ENCODE assay signal across 35 cellular contexts in the genomic region with DNA sequence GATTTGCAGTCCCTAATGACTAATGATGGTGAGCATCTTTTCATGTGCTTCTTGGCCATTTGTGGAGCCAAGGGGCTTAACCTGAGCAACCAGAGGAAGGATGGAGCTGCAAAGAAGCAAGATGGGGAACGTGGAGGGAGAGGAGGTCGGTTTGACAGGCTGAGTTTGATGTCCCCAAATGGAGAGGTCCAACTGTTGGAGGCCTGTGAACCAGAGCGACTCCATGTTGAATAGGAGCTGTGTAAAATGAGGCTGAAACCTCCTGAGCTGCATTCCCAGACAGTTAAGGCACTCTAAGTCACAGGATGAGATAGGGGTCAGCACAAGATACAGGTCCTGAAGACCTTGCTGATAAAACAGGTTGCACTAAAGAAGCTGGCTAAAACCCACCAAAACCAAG. TPM values are rescaled to one million over a fixed set of nuclear protein-coding genes. Genes with fewer than 3 reads are reported as not detected.
DNase-seq lines count a peak whose midpoint lies in the region; ATAC-seq, FAIRE-seq and TF ChIP-seq lines count a peak whose summit lies in the region.
"Had no signal": no experiment of that assay in that cellular context is flagged by ENCODE, and none has a peak within 500 bp of the region (broad histone marks: within the 10 kb centered on the region; RNA-seq: fewer than 3 reads in every experiment).

No MANE protein-coding gene starts in this region.

- TF ChIP-seq RAD21 in K562 (CRISPR knock-in tag; conservative IDR thresholded peaks at IDR 0.05 in 1 of 2, IDR thresholded peaks at IDR 0.05 in 1 of 2), result no peak

- no peak overlapping the region for H2AFZ ChIP-seq in K562 (ENCODE audit: low read depth, low read length)

- H3K79me2 ChIP-seq in K562 (ENCODE audit: control insufficient read depth, insufficient read depth, low read length), result no peaks in the 10 kb centered on the region

- DNase-seq in GM12891 (ENCODE audit: insufficient read length, low spot score) (no peak), K562 (ENCODE audit: extremely low read depth in 1 of 4, low spot score in 3 of 4) (no peak), kidney (peak; percentile 8), spleen (peak; percentile 4), NCI-H446 (lab: John Stamatoyannopoulos, UW) (no peak), brain microvascular endothelial cell (no peak), kidney glomerular epithelial cell (lab: John Stamatoyannopoulos, UW) (no peak)
- DNase-seq: 8988T; ACHN; AML-193; BE2C; C1 segment of cervical spinal cord; Caco-2; Calu3; CD4-positive, alpha-beta memory T cell; CD4-positive, alpha-beta T cell; CD4-positive, CD25-positive, alpha-beta regulatory T cell; CD8-positive, alpha-beta memory T cell; CD8-positive, alpha-beta T cell; COR-L47; DMS 273 treated with DMSO at 0.1 percent for 48 hours; DMS153; DMS53; DMS79; DMS79 treated with DMSO at 0.1 percent for 48 hours; DND-41; EL had no signal

- CTCF ChIA-PET in K562 (lab: Yijun Ruan, JAX; ENCODE audit: low intra/inter-chr PET ratio), result no interaction called here

- TF ChIP-seq POLR2A in GM12891 (IDR thresholded peaks at IDR 0.05; ENCODE audit: low read depth, low read length), result no peak
- TF ChIP-seq POLR2A in K562 (conservative IDR thresholded peaks at IDR 0.05), result no peak
- no peak for TF ChIP-seq POLR2A in spleen (IDR thresholded peaks at IDR 0.05)

- H3K9me1 ChIP-seq in K562 (ENCODE audit: control insufficient read depth, insufficient read depth, low read length), result no peaks in the 10 kb centered on the region

- FAIRE-seq in GM12891 (lab: Jason Lieb, UNC) (peak; percentile 31), K562 (lab: Jason Lieb, UNC) (no peak), kidney (lab: Jason Lieb, UNC) (no peak)
- FAIRE-seq: A204.1, A549, D721Med had no signal

- POLR2A ChIA-PET in K562 (lab: Yijun Ruan, JAX), result no interaction called here

- TF ChIP-seq EP300 in K562 (IDR thresholded peaks at IDR 0.05; ENCODE audit: low read length), result no peak

- ATAC-seq in K562 (no peak), HG02571 (IDR thresholded peaks at IDR 0.05; ENCODE audit: unreplicated experiment) (no peak)
- ATAC-seq: A549; CD8-positive, alpha-beta T cell had no signal

- H3K27ac ChIP-seq in K562 (ENCODE audit: extremely low read depth, low read depth, low read length) (no peak overlapping the region), kidney (ENCODE audit: low read depth in 2 of 2, low read length in 2 of 2) (no peak overlapping the region), spleen (no peak overlapping the region), brain microvascular endothelial cell (no peak overlapping the region)
- H3K27ac ChIP-seq: 22Rv1, A549, BLaER1, C4-2B had no signal

- TF ChIP-seq CTCF in K562 (IDR thresholded peaks at IDR 0.05 in 2 of 3, conservative IDR thresholded peaks at IDR 0.05 in 1 of 3; ENCODE audit: insufficient read depth in 2 of 3, low read depth in 1 of 3, low read length in 3 of 3) (no peak), kidney (IDR thresholded peaks at IDR 0.05; ENCODE audit: borderline replicate concordance, extremely low read depth, insufficient read depth) (no peak), spleen (IDR thresholded peaks at IDR 0.05 in 8 of 11, conservative IDR thresholded peaks at IDR 0.05 in 3 of 11) (no peak), brain microvascular endothelial cell (IDR thresholded peaks at IDR 0.05; ENCODE audit: low read depth, low read length, missing control alignments) (no peak)

- H3K4me3 ChIP-seq in K562 (no peak overlapping the region), kidney (ENCODE audit: low read length in 2 of 2) (no peak overlapping the region), spleen (no peak overlapping the region), brain microvascular endothelial cell (ENCODE audit: low read depth, low read length) (no peak overlapping the region)
- H3K4me3 ChIP-seq: A549; BLaER1; BLaER1 treated with 17β-estradiol and CSF1 and Interleukin-3, amounts not matched to agents 10 nM and 100 nM had no signal

- no peaks in the 10 kb centered on the region for H3K9me3 ChIP-seq in K562 (replicated peaks; ENCODE audit: control insufficient read depth, insufficient read depth, low read depth, low read length)
- no peaks in the 10 kb centered on the region for H3K9me3 ChIP-seq in kidney (ENCODE audit: control insufficient read depth in 1 of 2, low read length in 2 of 2)
- no peaks in the 10 kb centered on the region for H3K9me3 ChIP-seq in spleen
- H3K9me3 ChIP-seq: A549, BE2C, Caco-2 had no signal

- no peak overlapping the region for H3K9ac ChIP-seq in K562 (ENCODE audit: insufficient read depth in 1 of 2, low read depth in 2 of 2, low read length in 2 of 2)
- H3K9ac ChIP-seq in kidney (ENCODE audit: low read length in 2 of 2), result no peak overlapping the region
- H3K9ac ChIP-seq: BLaER1; BLaER1 treated with 17β-estradiol and CSF1 and Interleukin-3, amounts not matched to agents 10 nM and 100 nM had no signal

- no TSS peak for BruUV-seq in K562 (replicated peaks; lab: Mats Ljungman, UMichigan)

- peaks cover 11 to 26% of the 10 kb centered on the region in 2 experiments; a peak in 4 of 5 replicates for H3K27me3 ChIP-seq in K562 (ENCODE audit: control insufficient read depth in 2 of 2, insufficient read depth in 2 of 2, low read length in 2 of 2)
- H3K27me3 ChIP-seq in spleen (replicated peaks in 1 of 7), result no peaks in the 10 kb centered on the region
- no peaks in the 10 kb centered on the region for H3K27me3 ChIP-seq in brain microvascular endothelial cell (replicated peaks)
- H3K27me3 ChIP-seq: BE2C, BLaER1 had no signal

- no peaks in the 10 kb centered on the region for H3K36me3 ChIP-seq in K562 (ENCODE audit: control insufficient read depth, insufficient read depth, low read length)
- no peaks in the 10 kb centered on the region for H3K36me3 ChIP-seq in kidney (ENCODE audit: control insufficient read depth in 1 of 2, insufficient read depth in 2 of 2, low read length in 2 of 2)
- H3K36me3 ChIP-seq in spleen, result no peaks in the 10 kb centered on the region
- no peaks in the 10 kb centered on the region for H3K36me3 ChIP-seq in brain microvascular endothelial cell (replicated peaks)
- H3K36me3 ChIP-seq: BE2C; BLaER1; BLaER1 treated with 17β-estradiol and CSF1 and Interleukin-3, amounts not matched to agents 10 nM and 100 nM had no signal

- H3K4me1 ChIP-seq in K562 (replicated peaks in 1 of 2; ENCODE audit: control insufficient read depth in 2 of 2, insufficient read depth in 2 of 2, low read length in 2 of 2), result no peaks in the 10 kb centered on the region
- no peaks in the 10 kb centered on the region for H3K4me1 ChIP-seq in kidney (ENCODE audit: control insufficient read depth in 1 of 2, insufficient read depth in 1 of 2, low read depth in 1 of 2, low read length in 2 of 2)
- H3K4me1 ChIP-seq in spleen, result peaks cover 0 to 15% (median 5%) of the 10 kb centered on the region in 6 donors
- H3K4me1 ChIP-seq: A549, BE2C had no signal

- H4K20me1 ChIP-seq in K562 (replicated peaks; ENCODE audit: control insufficient read depth, insufficient read depth, low read length), result no peaks in the 10 kb centered on the region
- H4K20me1 ChIP-seq: BLaER1; BLaER1 treated with 17β-estradiol and CSF1 and Interleukin-3, amounts not matched to agents 10 nM and 100 nM had no signal

- intact Hi-C loops in K562 (cut with micrococcal nuclease) (no loop called here), kidney (cut with DNase I) (no loop called here), spleen (cut with DNase I; ENCODE audit: low total_unique reads) (no loop called here)

- WGBS in K562 (ENCODE audit: insufficient coverage, low coverage, missing lambda C conversion rate), result 4% methylated on average over 3 of the region's 3 CpGs
- 78 to 90% (median 84%) methylated on average over 3 of the region's 3 CpGs for WGBS in spleen, 5 donors

- no peak overlapping the region for H3K4me2 ChIP-seq in K562 (ENCODE audit: insufficient read depth, low read length)
- H3K4me2 ChIP-seq: A549, BLaER1 had no signal

- in situ Hi-C loops in K562 (cut with MboI), result no loop called here
- in situ Hi-C loops in brain microvascular endothelial cell (cut with HindIII; ENCODE audit: low pct_ligation_motif_present, low sequenced_read_pairs), result no loop called here

TF ChIP-seq in GM12891, 5 proteins besides CTCF, POLR2A, EP300 and RAD21:
- TF ChIP-seq POLR2AphosphoS5 (IDR thresholded peaks at IDR 0.05; ENCODE audit: low read depth, low read length) (no peak), TAF1 (IDR thresholded peaks at IDR 0.05; ENCODE audit: low read depth, low read length) (no peak), SPI1 (IDR thresholded peaks at IDR 0.05; ENCODE audit: low read depth, low read length) (no peak), PAX5 (IDR thresholded peaks at IDR 0.05; ENCODE audit: insufficient read depth, low read length, severe bottlenecking) (no peak), POU2F2 (IDR thresholded peaks at IDR 0.05; ENCODE audit: low read depth, low read length) (no peak)

TF ChIP-seq in K562, 482 proteins besides CTCF, POLR2A, EP300 and RAD21 (continues in another document):
- TF ChIP-seq ZBTB1 (CRISPR knock-in tag; IDR thresholded peaks at IDR 0.05; ENCODE audit: borderline replicate concordance, low read depth) (peak; percentile 56), ZNF282 (CRISPR knock-in tag; IDR thresholded peaks at IDR 0.05) (no peak), ESRRA (IDR thresholded peaks at IDR 0.05; ENCODE audit: borderline replicate concordance, low read depth) (0 out of 2 replicates have a peak, but pooled peaks have one; percentile 33)

RNA-seq across cellular contexts. Expression of a gene that starts 54.5 kb away (rescaled TPM):
- polyA plus RNA-seq in GM12891 (2012; ENCODE audit: low read depth, missing spikeins), result 12.4 TPM
- 33.5 and 109 TPM in 2 replicates for total RNA-seq in K562 (2011; cell fraction: chromatin; rRNA removed; ENCODE audit: low replicate concordance)
- total RNA-seq in K562 (2011; cell fraction: nucleolus; rRNA removed), result 69.5 and 71.5 TPM in 2 replicates
- total RNA-seq in K562 (2011; cell fraction: nucleoplasm; rRNA removed), result 35.5 and 40.0 TPM in 2 replicates
- total RNA-seq in K562 (2014; rRNA removed), result 19.1 and 23.0 TPM in 2 replicates
- 4.5 and 7.2 TPM in 2 replicates for total RNA-seq in K562 (2014; rRNA removed; fragmentation: Illumina TruSeq; extraction: Trizol)
- total RNA-seq in K562 (2015; rRNA removed; fragmentation: Illumina TruSeq; extraction: Trizol), result 13.3 and 15.6 TPM in 2 replicates
- 20.4 and 23.8 TPM in 2 replicates for total RNA-seq in K562 (2021)
- polyA plus RNA-seq in K562 (2011; rRNA removed), result 9.8 and 12.0 TPM in 2 replicates
- 8.3 and 20.1 TPM in 2 replicates for polyA plus RNA-seq in K562 (2011; cell fraction: cytosol; rRNA removed)
- polyA plus RNA-seq in K562 (2011; cell fraction: nucleus; rRNA removed), result 42.6 and 76.4 TPM in 2 replicates
- polyA plus RNA-seq in K562 (2012), result 16.0 and 24.3 TPM in 2 replicates
- 6.7 and 10.2 TPM in 2 replicates for polyA plus RNA-seq in K562 (2014; fragmentation: Illumina TruSeq; extraction: Trizol)
- polyA plus RNA-seq in K562 (2014; fragmentation: Nextera tagmentation; extraction: Ambion mirVana), result under 1 TPM; 0.15 to 0.27 TPM
- 16.0 and 17.3 TPM in 2 replicates for polyA plus RNA-seq in K562 (2014; rRNA removed)
- polyA minus RNA-seq in K562 (2011; rRNA and poly(A)+ RNA removed), result 4.6 and 9.7 TPM in 2 replicates
- 13.5 and 19.8 TPM in 2 replicates for polyA minus RNA-seq in K562 (2011; cell fraction: cytosol; rRNA and poly(A)+ RNA removed)
- polyA minus RNA-seq in K562 (2011; cell fraction: nucleus; rRNA and poly(A)+ RNA removed), result 24.9 and 30.8 TPM in 2 replicates
- total RNA-seq in kidney, result 40.2 TPM
- polyA plus RNA-seq in kidney (ENCODE audit: insufficient read depth, low read depth, low replicate concordance), result 13.6 TPM
- 10 to 100 TPM; 26.9 to 47.5 (median 38.2) TPM for total RNA-seq in spleen
- 10 to 100 TPM; 18.8 to 43.0 (median 32.3) TPM for polyA plus RNA-seq in spleen

Comparison
In these comparisons a context has a peak if more than half of its experiments do, and no peak if none do; other contexts are left out.
1. DNase-seq: peak in kidney (single experiment) and spleen (single experiment); none in GM12891 (single experiment), K562 (0 of 4), NCI-H446 (0 of 2), brain microvascular endothelial cell (single experiment) and kidney glomerular epithelial cell (single experiment).